Comparison of ENCODE assay signal across 17 cellular contexts in the genomic region with DNA sequence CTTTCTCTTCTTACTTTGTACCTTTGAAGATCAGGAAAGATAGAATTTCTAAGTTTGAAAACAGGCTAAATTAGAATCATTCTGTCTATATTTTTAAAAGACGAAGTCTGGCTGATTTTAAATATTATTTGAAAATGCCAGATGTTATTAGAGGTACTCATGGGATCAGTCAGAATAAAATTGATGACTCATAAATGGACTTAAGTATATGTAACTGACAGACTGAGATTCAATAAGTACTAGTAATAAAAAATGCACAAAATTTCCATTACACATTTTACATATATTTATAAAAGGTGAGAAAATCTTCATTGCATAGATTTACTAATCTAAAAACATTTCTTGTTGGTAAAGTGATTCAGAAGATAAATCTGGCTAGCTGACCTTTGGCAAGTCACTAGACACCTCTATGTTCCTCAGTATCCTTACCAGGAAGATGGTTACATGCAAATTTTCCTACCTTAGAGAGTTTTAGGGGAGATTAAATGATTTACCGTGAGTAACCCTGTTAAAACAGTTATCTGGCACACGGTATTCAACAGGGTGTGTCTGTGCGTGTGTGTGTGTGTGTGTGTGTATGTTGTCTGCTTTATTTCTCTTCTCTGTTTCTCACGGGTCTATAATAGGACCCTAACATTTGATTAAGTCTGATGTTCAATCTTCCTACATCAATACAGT.
A peak's percentile ranks its signal among the peaks of the same experiment; 100 is the strongest.
DNase-seq lines count a peak whose midpoint lies in the region; ATAC-seq and TF ChIP-seq lines count a peak whose summit lies in the region.
"Had no signal": no experiment of that assay in that cellular context is flagged by ENCODE, and none has a peak within 500 bp of the region (broad histone marks: within the 10 kb centered on the region; RNA-seq: fewer than 3 reads in every experiment).

No MANE protein-coding gene starts in this region.

- H2AFZ ChIP-seq in GM23248 (no peak overlapping the region), smooth muscle cell (ENCODE audit: low read depth) (no peak overlapping the region)

- H3K9me3 ChIP-seq in GM23248 (ENCODE audit: low read depth) (no peaks in the 10 kb centered on the region), smooth muscle cell (replicated peaks; ENCODE audit: low read depth) (no peaks in the 10 kb centered on the region), adrenal gland (replicated peaks in 1 of 3) (no peaks in the 10 kb centered on the region)
- H3K9me3 ChIP-seq: Caco-2 had no signal

- intact Hi-C loops in activated naive CD4-positive, alpha-beta T cell treated with anti-CD3 and anti-CD28 coated beads for 36 hours (cut with micrococcal nuclease) = no loop called here
- intact Hi-C loops in adrenal gland (cut with DNase I) = no loop called here

- H3K27ac Mint-ChIP-seq in activated naive CD4-positive, alpha-beta T cell treated with anti-CD3 and anti-CD28 coated beads for 36 hours = peak overlapping the region; percentile 55
- H3K27ac Mint-ChIP-seq in activated T-helper 17 cell treated with anti-CD3 and anti-CD28 coated beads, Interleukin-2, amount 50 U/mL, for 72 hours = peak overlapping the region; percentile 70

- H3K4me1 ChIP-seq in GM23248 (ENCODE audit: insufficient read depth) (peaks cover 51% of the 10 kb centered on the region), smooth muscle cell (ENCODE audit: low read depth) (no peaks in the 10 kb centered on the region), adrenal gland (replicated peaks in 1 of 2) (no peaks in the 10 kb centered on the region), foreskin keratinocyte (peaks cover 19% of the 10 kb centered on the region)

- in situ Hi-C loops in GM23248 (cut with MboI) = no loop called here

- H3K36me3 ChIP-seq in GM23248 (ENCODE audit: low read depth) (peaks cover 96% of the 10 kb centered on the region), smooth muscle cell (ENCODE audit: low read depth) (no peaks in the 10 kb centered on the region), adrenal gland (replicated peaks in 1 of 2) (peaks cover 0 to 22% of the 10 kb centered on the region in 2 donors)

- H3K9me3 Mint-ChIP-seq in activated naive CD4-positive, alpha-beta T cell treated with anti-CD3 and anti-CD28 coated beads for 36 hours = no peaks in the 10 kb centered on the region
- H3K9me3 Mint-ChIP-seq in activated T-helper 17 cell treated with anti-CD3 and anti-CD28 coated beads, Interleukin-2, amount 50 U/mL, for 72 hours = no peaks in the 10 kb centered on the region

- no peak overlapping the region for H3K4me2 ChIP-seq in GM23248 (ENCODE audit: unreplicated experiment)
- H3K4me2 ChIP-seq in smooth muscle cell = no peak overlapping the region

- H3K4me3 Mint-ChIP-seq in activated naive CD4-positive, alpha-beta T cell treated with anti-CD3 and anti-CD28 coated beads for 36 hours = no peak overlapping the region
- H3K4me3 Mint-ChIP-seq in activated T-helper 17 cell treated with anti-CD3 and anti-CD28 coated beads, Interleukin-2, amount 50 U/mL, for 72 hours = no peak overlapping the region

- H3K9ac ChIP-seq in GM23248 = peak overlapping the region; percentile 2; the same call in 1 of the 2 replicates
- H3K9ac ChIP-seq in smooth muscle cell (ENCODE audit: low read depth) = no peak overlapping the region

- peaks cover 78% of the 10 kb centered on the region for H3K36me3 Mint-ChIP-seq in activated naive CD4-positive, alpha-beta T cell treated with anti-CD3 and anti-CD28 coated beads for 36 hours (ENCODE audit: low read depth)
- peaks cover 100% of the 10 kb centered on the region for H3K36me3 Mint-ChIP-seq in activated T-helper 17 cell treated with anti-CD3 and anti-CD28 coated beads, Interleukin-2, amount 50 U/mL, for 72 hours (ENCODE audit: low read depth)

- DNase-seq in activated naive CD4-positive, alpha-beta T cell treated with anti-CD3 and anti-CD28 coated beads for 36 hours = peak; percentile 27
- DNase-seq in activated naive CD4-positive, alpha-beta T cell treated with anti-CD3 and anti-CD28 coated beads, Interleukin-2, amount 50 U/mL, for 16 hours = no peak
- DNase-seq in GM23248 (peak; percentile 52), smooth muscle cell (lab: John Stamatoyannopoulos, UW; ENCODE audit: unreplicated experiment) (no peak), adrenal gland (no peak), foreskin keratinocyte (no peak)
- DNase-seq: Caco-2, DMS153, EL, KBM-7, NCI-H1436 treated with DMSO at 0.1 percent for 48 hours, NCI-H2029 treated with DMSO at 0.1 percent for 48 hours, NCI-H2171 treated with DMSO at 0.1 percent for 48 hours, NCI-H446 treated with DMSO at 0.1 percent for 48 hours, RPMI8226, SIG-M5 had no signal

- H3K4me3 ChIP-seq in GM23248 = no peak overlapping the region
- H3K4me3 ChIP-seq in smooth muscle cell = no peak overlapping the region
- H3K4me3 ChIP-seq in adrenal gland = no peak overlapping the region

- TF ChIP-seq CTCF in smooth muscle cell (IDR thresholded peaks at IDR 0.05; ENCODE audit: borderline replicate concordance, insufficient read depth, poor library complexity, severe bottlenecking) (no peak), adrenal gland (IDR thresholded peaks at IDR 0.05) (no peak), foreskin keratinocyte (conservative IDR thresholded peaks at IDR 0.05) (no peak)

- H3K9me2 ChIP-seq in GM23248 (ENCODE audit: insufficient read depth) = no peaks in the 10 kb centered on the region

- peaks cover 50% of the 10 kb centered on the region for H3K4me1 Mint-ChIP-seq in activated naive CD4-positive, alpha-beta T cell treated with anti-CD3 and anti-CD28 coated beads for 36 hours (ENCODE audit: low read depth)
- H3K4me1 Mint-ChIP-seq in activated T-helper 17 cell treated with anti-CD3 and anti-CD28 coated beads, Interleukin-2, amount 50 U/mL, for 72 hours = peaks cover 34% of the 10 kb centered on the region

- ATAC-seq in activated T-helper 17 cell treated with anti-CD3 and anti-CD28 coated beads, Interleukin-2, amount 50 U/mL, for 72 hours (replicated peaks) = peak; percentile 34
- ATAC-seq in foreskin keratinocyte = no peak

- CTCF ChIA-PET in activated naive CD4-positive, alpha-beta T cell treated with anti-CD3 and anti-CD28 coated beads for 36 hours (lab: Charles Lee) = no interaction called here

- H3K79me2 ChIP-seq in GM23248 (ENCODE audit: insufficient read depth) = peaks cover 100% of the 10 kb centered on the region
- peaks cover 91% of the 10 kb centered on the region for H3K79me2 ChIP-seq in smooth muscle cell (ENCODE audit: low read depth)

- no peaks in the 10 kb centered on the region for H3K27me3 Mint-ChIP-seq in activated naive CD4-positive, alpha-beta T cell treated with anti-CD3 and anti-CD28 coated beads for 36 hours (ENCODE audit: low read depth)
- H3K27me3 Mint-ChIP-seq in activated T-helper 17 cell treated with anti-CD3 and anti-CD28 coated beads, Interleukin-2, amount 50 U/mL, for 72 hours = no peaks in the 10 kb centered on the region

- peak overlapping the region; percentile 10 for H3K27ac ChIP-seq in GM23248
- peak overlapping the region; percentile 85 for H3K27ac ChIP-seq in smooth muscle cell (ENCODE audit: low read depth)
- H3K27ac ChIP-seq in adrenal gland = no peak overlapping the region
- no peak overlapping the region for H3K27ac ChIP-seq in foreskin keratinocyte

- H3F3A ChIP-seq in GM23248 (ENCODE audit: insufficient read depth) = peaks cover 96% of the 10 kb centered on the region
- H3F3A ChIP-seq in smooth muscle cell (ENCODE audit: low read depth) = peaks cover 61% of the 10 kb centered on the region

- 53 to 54% methylated on average over 5 of the region's 5 CpGs for WGBS in GM23248 (ENCODE audit: low coverage in 1 of 2, low lambda C conversion rate in 2 of 2, missing lambda C conversion rate in 2 of 2), 2 experiments
- WGBS in smooth muscle cell (ENCODE audit: low lambda C conversion rate) = 80% methylated on average over 5 of the region's 5 CpGs
- WGBS in adrenal gland, 4 donors = 65 to 78% (median 75%) methylated on average over 5 of the region's 5 CpGs

- TF ChIP-seq POLR2A in adrenal gland (IDR thresholded peaks at IDR 0.05) = no peak

- no peaks in the 10 kb centered on the region for H3K27me3 ChIP-seq in GM23248 (replicated peaks; ENCODE audit: insufficient read depth)
- H3K27me3 ChIP-seq in smooth muscle cell (ENCODE audit: low read depth) = no peaks in the 10 kb centered on the region
- no peaks in the 10 kb centered on the region for H3K27me3 ChIP-seq in adrenal gland
- no peaks in the 10 kb centered on the region for H3K27me3 ChIP-seq in foreskin keratinocyte

- H4K20me1 ChIP-seq in GM23248 (ENCODE audit: insufficient read depth) = peaks cover 20% of the 10 kb centered on the region; the same call in 1 of the 2 replicates
- peaks cover 100% of the 10 kb centered on the region for H4K20me1 ChIP-seq in smooth muscle cell (ENCODE audit: low read depth)

Comparison
In these comparisons a context has a peak if more than half of its experiments do, and no peak if none do; other contexts are left out.
1. DNase-seq: peak in activated naive CD4-positive, alpha-beta T cell treated with anti-CD3 and anti-CD28 coated beads for 36 hours (single experiment) and GM23248 (single experiment); none in activated naive CD4-positive, alpha-beta T cell treated with anti-CD3 and anti-CD28 coated beads, Interleukin-2, amount 50 U/mL, for 16 hours (single experiment), smooth muscle cell (single experiment), adrenal gland (0 of 7) and foreskin keratinocyte (0 of 2).
2. H3K27ac ChIP-seq: peak in GM23248 (single experiment) and smooth muscle cell (single experiment); none in adrenal gland (0 of 5) and foreskin keratinocyte (single experiment).